In the genomic region with DNA sequence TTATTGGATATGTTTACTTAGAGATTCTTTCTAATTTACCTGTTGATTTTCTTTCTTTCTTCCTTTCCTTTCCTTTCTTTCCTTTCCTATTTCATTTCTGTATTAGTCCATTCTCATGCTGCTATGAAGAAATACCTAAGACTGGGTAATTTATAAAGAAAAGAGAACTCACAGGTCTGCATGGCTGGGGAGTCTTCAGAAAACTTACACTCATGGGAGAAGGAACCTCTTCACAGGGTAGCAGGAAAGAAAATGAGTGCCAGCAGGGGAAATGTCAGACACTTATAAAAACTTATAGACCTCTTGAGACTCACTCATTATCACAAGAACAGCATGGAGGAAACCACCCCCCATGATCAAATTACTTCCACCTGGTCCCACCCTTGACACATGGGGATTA, we compare ENCODE assay signal across 6 cellular contexts.
"Had no signal": no experiment of that assay in that cellular context is flagged by ENCODE, and none has a peak within 500 bp of the region (broad histone marks: within the 10 kb centered on the region; RNA-seq: fewer than 3 reads in every experiment).

No MANE protein-coding gene starts in this region.

- H3K36me3 ChIP-seq: HAP-1 had no signal

- H3K4me2 ChIP-seq: GM23338 had no signal

- H3K27ac ChIP-seq: HL-60 had no signal

- H3K9me3 ChIP-seq: HAP-1 had no signal

- H3K4me1 ChIP-seq: HAP-1 had no signal

- H3K4me3 ChIP-seq: GM23338, HAP-1 had no signal

- H2AFZ ChIP-seq: GM23338 had no signal

- FAIRE-seq: HepG2 had no signal

- DNase-seq: H7, KG1 had no signal
